In genomic region chrX:119887721-119888425, GRCh38 we compare ENCODE assay signal across 8 cellular contexts. TPM values are rescaled to one million over a fixed set of nuclear protein-coding genes. Genes with fewer than 3 reads are reported as not detected.
DNase-seq lines count a peak whose midpoint lies in the region; ATAC-seq and TF ChIP-seq lines count a peak whose summit lies in the region.

No MANE protein-coding gene starts in this region.

- no peak overlapping the region for H3K27ac ChIP-seq in adrenal gland
- no peak overlapping the region for H3K27ac ChIP-seq in right atrium auricular region

- TF ChIP-seq CTCF in adrenal gland (IDR thresholded peaks at IDR 0.05) (peak in 5 of 6 experiments; percentile 9 to 47 (median 36)), right atrium auricular region (IDR thresholded peaks at IDR 0.05) (peak; percentile 18 to 56)

- peak; percentile 27; the same call in 1 of the 2 replicates for TF ChIP-seq RAD21 in Ishikawa (IDR thresholded peaks at IDR 0.05; ENCODE audit: low read depth)

- H3K27me3 ChIP-seq in adrenal gland (peaks cover 5% of the 10 kb centered on the region), right atrium auricular region (no peaks in the 10 kb centered on the region)

- DNase-seq in Ammon's horn (ENCODE audit: low spot score) (peak; percentile 40), T follicular helper cell (ENCODE audit: low read depth) (peak; percentile 27), adrenal gland (peak; percentile 33 to 70 (median 55)), right atrium auricular region (ENCODE audit: low spot score) (no peak), sciatic nerve (ENCODE audit: low spot score) (peak; percentile 59), cerebellar nuclear complex (lab: John Stamatoyannopoulos, UW) (no peak)

- intact Hi-C loops in adrenal gland (cut with DNase I) (no loop called here), sciatic nerve (cut with DNase I) (no loop called here)

- no peak for TF ChIP-seq EP300 in Ishikawa (IDR thresholded peaks at IDR 0.05; ENCODE audit: borderline replicate concordance)

- H3K9me3 ChIP-seq in adrenal gland (replicated peaks in 1 of 3) (no peaks in the 10 kb centered on the region), right atrium auricular region (no peaks in the 10 kb centered on the region)

- ATAC-seq in GM19328 (IDR thresholded peaks at IDR 0.05; ENCODE audit: unreplicated experiment) (peak; percentile 67), sciatic nerve (peak; percentile 62)

- H3K36me3 ChIP-seq in adrenal gland (replicated peaks in 1 of 2) (no peaks in the 10 kb centered on the region), right atrium auricular region (no peaks in the 10 kb centered on the region)

- TF ChIP-seq POLR2A in adrenal gland (IDR thresholded peaks at IDR 0.05): no peak

- H3K4me1 ChIP-seq in adrenal gland (replicated peaks in 1 of 2) (no peaks in the 10 kb centered on the region), right atrium auricular region (no peaks in the 10 kb centered on the region)

- WGBS in adrenal gland, 4 donors: 10 to 80% (median 27%) methylated on average over 4 to 40 of the region's 40 CpGs

- H3K4me3 ChIP-seq in adrenal gland (peak overlapping the region in 1 of 4 donors; percentile 42), right atrium auricular region (peak overlapping the region; percentile 14 to 32)

TF ChIP-seq in Ishikawa, 13 proteins besides CTCF, POLR2A, EP300 and RAD21:
- TF ChIP-seq YY1 (IDR thresholded peaks at IDR 0.05; ENCODE audit: low read depth) (no peak), CEBPB (IDR thresholded peaks at IDR 0.05) (no peak), CREB1 (IDR thresholded peaks at IDR 0.05; ENCODE audit: low read depth) (no peak), MAX (IDR thresholded peaks at IDR 0.05) (0 out of 2 replicates have a peak, but pooled peaks have one; percentile 22), EGR1 (IDR thresholded peaks at IDR 0.05) (no peak), TAF1 (IDR thresholded peaks at IDR 0.05; ENCODE audit: low read depth) (no peak), TCF12 (IDR thresholded peaks at IDR 0.05; ENCODE audit: low read depth) (no peak), REST (IDR thresholded peaks at IDR 0.05; ENCODE audit: low read depth) (no peak), FOXM1 (IDR thresholded peaks at IDR 0.05; ENCODE audit: borderline replicate concordance, low read depth) (no peak)

RNA-seq across cellular contexts. Expression of gene AKAP14, which starts 7.8 kb away (rescaled TPM):
- total RNA-seq in adrenal gland (not detected), right atrium auricular region (not detected), sciatic nerve (not detected)
- not detected for polyA plus RNA-seq in adrenal gland

RNA-seq across cellular contexts. Expression of gene NDUFA1, which starts 16.2 kb away (rescaled TPM):
- total RNA-seq in adrenal gland: 100 to 1,000 TPM in 3 of 8 donors, 10 to 100 TPM in 5; 46.7 to 116 (median 90.1) TPM
- 100 to 1,000 TPM; 127 to 572 (median 295) TPM for polyA plus RNA-seq in adrenal gland
- 100 to 1,000 TPM; 202 to 222 TPM for total RNA-seq in right atrium auricular region
- total RNA-seq in sciatic nerve: 57.5 TPM

RNA-seq across cellular contexts. Expression of gene RNF113A, which starts 16.3 kb away (rescaled TPM):
- total RNA-seq in adrenal gland (10 to 100 TPM; 11.5 to 18.0 (median 14.7) TPM), right atrium auricular region (10 to 100 TPM in 1 of 2 donors, 1 to 10 TPM in 1; 9.8 to 10.6 TPM), sciatic nerve (8.8 TPM)
- polyA plus RNA-seq in adrenal gland: 10 to 100 TPM; 16.1 to 21.5 (median 20.0) TPM

RNA-seq across cellular contexts. Expression of gene UPF3B, which starts 35.1 kb away (rescaled TPM):
- total RNA-seq in adrenal gland: 1 to 10 TPM in 7 of 8 donors, under 1 TPM in 1; 0.95 to 6.2 (median 3.7) TPM
- 10 to 100 TPM; 11.0 to 27.1 (median 14.0) TPM for polyA plus RNA-seq in adrenal gland
- 1 to 10 TPM; 1.1 to 2.3 TPM for total RNA-seq in right atrium auricular region
- total RNA-seq in sciatic nerve: 11.0 TPM

RNA-seq across cellular contexts. Expression of gene NKAP, which starts 55.7 kb away (rescaled TPM):
- total RNA-seq in adrenal gland (10 to 100 TPM in 1 of 8 donors, 1 to 10 TPM in 7; 5.1 to 13.3 (median 9.4) TPM), right atrium auricular region (1 to 10 TPM; 3.5 to 5.3 TPM), sciatic nerve (9.6 TPM)
- 10 to 100 TPM in 2 of 3 donors, 1 to 10 TPM in 1; 9.3 to 12.8 (median 10.2) TPM for polyA plus RNA-seq in adrenal gland

Comparison
In these comparisons a context has a peak if more than half of its experiments do, and no peak if none do; other contexts are left out.
1. DNase-seq: peak in Ammon's horn (single experiment), T follicular helper cell (single experiment), adrenal gland (7 of 7) and sciatic nerve (single experiment); none in right atrium auricular region (single experiment) and cerebellar nuclear complex (0 of 2).